10 cellular contexts compared by ENCODE assay signal in the genomic region with DNA sequence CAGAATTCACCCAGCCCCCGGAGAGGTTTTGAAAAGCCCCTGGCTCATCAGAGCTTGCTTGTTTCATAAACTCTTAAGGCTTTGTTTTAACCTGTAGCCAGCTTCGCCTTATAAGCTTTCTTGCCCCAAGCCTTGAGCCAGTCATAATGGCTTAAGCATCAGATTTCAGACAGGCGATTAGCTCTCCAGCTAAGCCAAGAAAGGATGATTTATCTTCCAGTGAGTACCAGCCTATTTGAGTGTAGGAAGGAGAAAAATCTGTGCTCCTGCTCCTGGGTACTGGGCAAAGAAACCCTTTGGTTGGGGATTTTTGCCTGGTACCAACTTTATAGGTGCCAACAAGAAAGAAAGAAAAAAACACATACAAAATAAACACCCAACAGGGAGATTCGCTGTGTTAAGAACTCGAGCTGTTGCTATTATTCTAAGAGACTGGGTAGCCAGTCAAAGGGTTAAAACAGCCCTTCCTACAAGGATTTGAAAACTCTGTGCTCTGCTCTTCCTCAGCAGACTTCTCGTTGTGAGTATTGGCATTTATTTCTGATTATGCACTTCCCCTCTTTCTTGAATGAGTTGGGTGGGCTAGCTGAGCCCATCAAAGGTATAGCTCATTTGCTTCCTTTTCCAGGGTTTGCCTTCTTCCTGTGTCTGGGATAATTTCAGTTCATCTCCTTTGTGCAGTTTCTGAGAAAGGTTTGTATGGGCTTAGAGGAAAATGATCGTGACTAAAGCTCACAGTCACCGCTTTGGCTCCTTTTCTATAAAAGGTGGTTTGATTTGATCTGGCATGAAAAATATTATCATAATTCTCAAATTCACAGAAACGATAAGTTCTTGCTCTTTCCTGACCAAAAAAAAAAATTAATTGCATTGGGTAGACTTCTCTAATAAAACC.
DNase-seq lines count a peak whose midpoint lies in the region; ATAC-seq and TF ChIP-seq lines count a peak whose summit lies in the region.
"Had no signal": no experiment of that assay in that cellular context is flagged by ENCODE, and none has a peak within 500 bp of the region (broad histone marks: within the 10 kb centered on the region; RNA-seq: fewer than 3 reads in every experiment).

No MANE protein-coding gene starts in this region.

- no peak overlapping the region for H2BK5ac ChIP-seq in mesendoderm (ENCODE audit: low read length)

- no peak overlapping the region for H2BK15ac ChIP-seq in mesendoderm (replicated peaks; ENCODE audit: low read depth)

- DNase-seq in cardiac muscle cell (ENCODE audit: low read depth in 1 of 2, low spot score in 1 of 2): peak; percentile 36 to 50
- DNase-seq in left ventricle myocardium superior: no peak
- DNase-seq in coronary artery (ENCODE audit: low spot score): no peak
- peak; percentile 76 for DNase-seq in mesendoderm
- peak in 1 of 2 donors; percentile 51 for DNase-seq in uterus
- no peak for DNase-seq in NCI-H748 (lab: John Stamatoyannopoulos, UW; ENCODE audit: unreplicated experiment)
- DNase-seq in upper lobe of right lung: no peak
- DNase-seq: BE2C, T-helper 2 cell had no signal

- H3K4me3 ChIP-seq in cardiac muscle cell (no peak overlapping the region), coronary artery (peak overlapping the region; percentile 52), mesendoderm (ENCODE audit: low read length) (no peak overlapping the region), uterus (peak overlapping the region in 1 of 2 donors; percentile 1), upper lobe of right lung (no peak overlapping the region)

- H3K4ac ChIP-seq in mesendoderm (ENCODE audit: low read depth, low read length): no peak overlapping the region

- no peak overlapping the region for H3K23ac ChIP-seq in mesendoderm (ENCODE audit: low read length)

- no peak overlapping the region for H4K5ac ChIP-seq in mesendoderm (ENCODE audit: low read length)

- H3K79me1 ChIP-seq in mesendoderm (ENCODE audit: low read length): no peaks in the 10 kb centered on the region

- no peaks in the 10 kb centered on the region for H3K79me2 ChIP-seq in mesendoderm (ENCODE audit: control insufficient read depth, insufficient read depth, low read length)

- H3K27me3 ChIP-seq in cardiac muscle cell (no peaks in the 10 kb centered on the region), mesendoderm (ENCODE audit: insufficient read depth, low read length, poor library complexity) (no peaks in the 10 kb centered on the region), uterus (no peaks in the 10 kb centered on the region), upper lobe of right lung (no peaks in the 10 kb centered on the region)
- H3K27me3 ChIP-seq: BE2C had no signal

- no peak overlapping the region for H2AK5ac ChIP-seq in mesendoderm (ENCODE audit: low read length)

- no peak for ATAC-seq in left ventricle myocardium superior
- no peak for ATAC-seq in upper lobe of right lung
- no peak for ATAC-seq in GM21423 (IDR thresholded peaks at IDR 0.05; ENCODE audit: unreplicated experiment)

- intact Hi-C loops in left ventricle myocardium superior (cut with micrococcal nuclease) (no loop called here), uterus (cut with DNase I; ENCODE audit: low total_unique reads) (no loop called here), upper lobe of right lung (cut with DNase I) (no loop called here)

- TF ChIP-seq CTCF in cardiac muscle cell (IDR thresholded peaks at IDR 0.05; ENCODE audit: low read depth, low read length) (no peak), coronary artery (IDR thresholded peaks at IDR 0.05) (no peak), uterus (IDR thresholded peaks at IDR 0.05) (no peak), upper lobe of right lung (IDR thresholded peaks at IDR 0.05) (no peak)

- peak overlapping the region; percentile 65 for H4K8ac ChIP-seq in mesendoderm (ENCODE audit: low read depth, low read length)

- H3K56ac ChIP-seq in mesendoderm (ENCODE audit: low read length): no peak overlapping the region

- H3K9ac ChIP-seq in mesendoderm (ENCODE audit: low read length): no peak overlapping the region

- no peak overlapping the region for H3K4me2 ChIP-seq in mesendoderm (ENCODE audit: low read length)

- H3K36me3 ChIP-seq in cardiac muscle cell (no peaks in the 10 kb centered on the region), mesendoderm (ENCODE audit: control insufficient read depth, insufficient read depth, low read length) (no peaks in the 10 kb centered on the region), uterus (no peaks in the 10 kb centered on the region), upper lobe of right lung (no peaks in the 10 kb centered on the region)
- H3K36me3 ChIP-seq: BE2C had no signal

- H3K18ac ChIP-seq in mesendoderm (ENCODE audit: low read length): peak overlapping the region; percentile 65

- TF ChIP-seq POLR2A in uterus (IDR thresholded peaks at IDR 0.05): no peak

- H2BK120ac ChIP-seq in mesendoderm (ENCODE audit: low read depth, low read length): peak overlapping the region; percentile 61

- H3K4me1 ChIP-seq in cardiac muscle cell (ENCODE audit: low read depth): peaks cover 32% of the 10 kb centered on the region
- peaks cover 8% of the 10 kb centered on the region for H3K4me1 ChIP-seq in mesendoderm (ENCODE audit: control insufficient read depth, low read depth, low read length)
- H3K4me1 ChIP-seq in uterus: no peaks in the 10 kb centered on the region
- no peaks in the 10 kb centered on the region for H3K4me1 ChIP-seq in upper lobe of right lung
- H3K4me1 ChIP-seq: BE2C had no signal

- H3K9me3 ChIP-seq in cardiac muscle cell (ENCODE audit: low read depth): no peaks in the 10 kb centered on the region
- no peaks in the 10 kb centered on the region for H3K9me3 ChIP-seq in uterus
- no peaks in the 10 kb centered on the region for H3K9me3 ChIP-seq in upper lobe of right lung
- H3K9me3 ChIP-seq: BE2C had no signal

- WGBS in mesendoderm (ENCODE audit: extremely low coverage, insufficient coverage, low lambda C conversion rate): no CpG with 5 or more reads among the region's 9 CpGs

- H3K27ac ChIP-seq in cardiac muscle cell (peak overlapping the region; percentile 24), coronary artery (peak overlapping the region; percentile 85 to 87), mesendoderm (ENCODE audit: low read depth, low read length) (peak overlapping the region; percentile 7), uterus (peak overlapping the region; percentile 85 to 98), upper lobe of right lung (no peak overlapping the region)

Comparison
In these comparisons a context has a peak if more than half of its experiments do, and no peak if none do; other contexts are left out.
1. DNase-seq: peak in cardiac muscle cell (2 of 2) and mesendoderm (single experiment); none in left ventricle myocardium superior (single experiment), coronary artery (single experiment), NCI-H748 (single experiment) and upper lobe of right lung (single experiment).